1 cellular context compared by ENCODE assay signal in genomic region chr6:89146748-89147715, GRCh38.
TF ChIP-seq lines count a peak whose summit lies in the region.

No MANE protein-coding gene starts in this region.

TF ChIP-seq in IMR-90, 13 proteins besides CTCF, POLR2A, EP300 and RAD21 (continued from another document):
- TF ChIP-seq MAFK (IDR thresholded peaks at IDR 0.05; ENCODE audit: low read depth, low read length) (no peak), CEBPB (IDR thresholded peaks at IDR 0.05; ENCODE audit: low read depth, low read length) (no peak), NFE2L2 (IDR thresholded peaks at IDR 0.05; ENCODE audit: low read depth, low read length) (no peak), SMC3 (IDR thresholded peaks at IDR 0.05; ENCODE audit: low read depth, low read length) (no peak), MXI1 (IDR thresholded peaks at IDR 0.05; ENCODE audit: borderline replicate concordance, low read depth, low read length) (no peak), ELK1 (IDR thresholded peaks at IDR 0.05; ENCODE audit: borderline replicate concordance, low read depth, low read length) (no peak), BHLHE40 (IDR thresholded peaks at IDR 0.05; ENCODE audit: low read depth, low read length) (no peak), CHD1 (IDR thresholded peaks at IDR 0.05; ENCODE audit: low read depth, low read length) (no peak), RFX5 (IDR thresholded peaks at IDR 0.05; ENCODE audit: low read depth, low read length) (no peak), MAZ (IDR thresholded peaks at IDR 0.05; ENCODE audit: borderline replicate concordance, low read depth, low read length) (no peak), FOS (IDR thresholded peaks at IDR 0.05; ENCODE audit: low read depth, low read length) (no peak)
